ENCODE assay signal across 26 cellular contexts in the genomic region with DNA sequence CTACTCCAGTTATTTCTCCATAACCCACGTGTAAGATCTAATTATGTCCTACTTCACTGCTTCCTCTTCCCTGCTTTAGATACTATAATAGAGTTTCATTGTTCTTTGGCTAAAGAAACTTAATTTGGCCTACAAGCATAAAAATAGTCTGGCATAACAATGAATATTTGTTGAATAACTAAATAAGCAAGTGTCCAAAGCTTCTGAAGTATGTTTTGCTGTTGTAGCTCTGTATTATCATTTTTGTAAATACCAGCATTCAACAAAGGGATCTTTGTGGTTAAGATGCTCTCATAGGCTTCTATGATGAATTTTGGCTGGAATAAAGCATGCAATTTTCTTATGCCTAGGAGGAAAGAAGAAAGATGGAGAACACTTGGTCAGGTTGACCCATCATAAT.
"Had no signal": no experiment of that assay in that cellular context is flagged by ENCODE, and none has a peak within 500 bp of the region (broad histone marks: within the 10 kb centered on the region; RNA-seq: fewer than 3 reads in every experiment).

No MANE protein-coding gene starts in this region.

- H3K4me3 ChIP-seq: esophagus squamous epithelium, gastroesophageal sphincter, pancreas, right atrium auricular region, spleen, suprapubic skin, tibial artery, upper lobe of right lung had no signal

- ATAC-seq: activated T-cell treated with anti-CD3 and anti-CD28 coated beads, Interleukin-2, amount 50 U/mL, for 72 hours; gastroesophageal sphincter; left colon; naive thymus-derived CD8-positive, alpha-beta T cell; pancreas; upper lobe of right lung had no signal

- DNase-seq: activated CD4-positive, alpha-beta T cell treated with anti-CD3 and anti-CD28 coated beads for 4 hours; activated CD4-positive, alpha-beta T cell treated with anti-CD3 and anti-CD28 coated beads, Interleukin-2, amount 50 U/mL, for 4 hours; activated effector memory CD4-positive, alpha-beta T cell treated with Interleukin-2 at 50 U/mL for 16 hours; activated naive CD4-positive, alpha-beta T cell treated with Interleukin-2 at 50 U/mL for 16 hours; activated T-cell treated with anti-CD3 and anti-CD28 coated beads for 4 hours; activated T-cell treated with anti-CD3 and anti-CD28 coated beads, Interleukin-2, amount 50 U/mL, for 72 hours; anterior cingulate cortex; dermis blood vessel endothelial cell; effector CD4-positive, alpha-beta T cell; esophagus squamous epithelium; head of caudate nucleus; hippocampal formation; immature natural killer cell; kidney; left colon; naive thymus-derived CD8-positive, alpha-beta T cell; nucleus accumbens; pancreas; spleen; stimulated activated naive CD4-positive, alpha-beta T cell; T-helper 9 cell; tibial artery; upper lobe of right lung had no signal
